In genomic region chr5:155556222-155556621, GRCh38 we compare ENCODE assay signal across 26 cellular contexts.
"Had no signal": no experiment of that assay in that cellular context is flagged by ENCODE, and none has a peak within 500 bp of the region (broad histone marks: within the 10 kb centered on the region; RNA-seq: fewer than 3 reads in every experiment).

No MANE protein-coding gene starts in this region.

- H3K9me3 ChIP-seq: esophagus squamous epithelium, gastrocnemius medialis, heart right ventricle, left lung, lower lobe of right lung, mucosa of descending colon had no signal

- H3K4me3 Mint-ChIP-seq: mesothelial cell of epicardium, naive B cell had no signal

- H3K4me3 ChIP-seq: coronary artery, dorsolateral prefrontal cortex, esophagus squamous epithelium, gastrocnemius medialis, heart right ventricle, left lung, lower lobe of right lung, mucosa of descending colon had no signal

- DNase-seq: dermis blood vessel endothelial cell; dorsolateral prefrontal cortex; effector CD4-positive, alpha-beta T cell; effector memory CD4-positive, alpha-beta T cell; erythroblast; esophagus squamous epithelium; foreskin fibroblast; foreskin melanocyte; gastrocnemius medialis; glutamatergic neuron; head of caudate nucleus; heart right ventricle; hippocampal formation; left cardiac atrium; left lung; left ventricle myocardium superior; lower lobe of right lung; mesenchymal stem cell; mucosa of descending colon; naive B cell had no signal

- H3K4me1 ChIP-seq: esophagus squamous epithelium, gastrocnemius medialis, heart right ventricle, left lung, lower lobe of right lung had no signal

- H3K36me3 Mint-ChIP-seq: mesothelial cell of epicardium, naive B cell had no signal

- ATAC-seq: esophagus mucosa, gastrocnemius medialis, heart right ventricle, left cardiac atrium, left lung, left ventricle myocardium superior, lower lobe of right lung, mucosa of descending colon had no signal

- H3K27me3 ChIP-seq: esophagus squamous epithelium, gastrocnemius medialis, heart right ventricle, left lung had no signal

- H3K27ac Mint-ChIP-seq: mesothelial cell of epicardium had no signal

- H3K4me1 Mint-ChIP-seq: mesothelial cell of epicardium, naive B cell had no signal

- FAIRE-seq: colon, keratinocyte had no signal

- H3K27ac ChIP-seq: coronary artery, dorsolateral prefrontal cortex, epithelial cell of prostate, esophagus squamous epithelium, gastrocnemius medialis, heart right ventricle, left lung, lower lobe of right lung had no signal

- H3K9me3 Mint-ChIP-seq: mesothelial cell of epicardium had no signal

- H3K36me3 ChIP-seq: esophagus squamous epithelium, gastrocnemius medialis, heart right ventricle, left lung, lower lobe of right lung had no signal
